20 cellular contexts compared by ENCODE assay signal in genomic region chr10:124287071-124287685, GRCh38.
A peak's percentile ranks its signal among the peaks of the same experiment; 100 is the strongest.
DNase-seq lines count a peak whose midpoint lies in the region; ATAC-seq, FAIRE-seq and TF ChIP-seq lines count a peak whose summit lies in the region.
"Had no signal": no experiment of that assay in that cellular context is flagged by ENCODE, and none has a peak within 500 bp of the region (broad histone marks: within the 10 kb centered on the region; RNA-seq: fewer than 3 reads in every experiment).

No MANE protein-coding gene starts in this region.

- TF ChIP-seq EP300 in GM12878 (IDR thresholded peaks at IDR 0.05; ENCODE audit: borderline replicate concordance in 1 of 2, control insufficient read depth in 1 of 2, low read depth in 2 of 2, low read length in 2 of 2), result no peak
- TF ChIP-seq EP300 in sigmoid colon (IDR thresholded peaks at IDR 0.05), result no peak

- in situ Hi-C loops in GM12878 (cut with MboI), result loop anchor here (10.0 kb wide), 1 partner anchor 892 kb away; no protein-coding TSS in a partner anchor

- no peak overlapping the region for H2AFZ ChIP-seq in GM12878 (ENCODE audit: control insufficient read depth, low read depth, low read length)

- H3K79me2 ChIP-seq in GM12878 (ENCODE audit: control insufficient read depth, insufficient read depth, low read length), result no peaks in the 10 kb centered on the region

- RAD21 ChIA-PET in GM12878 (lab: Charles Lee; ENCODE audit: unreplicated experiment), result interaction anchor here (2.5 kb wide), 2 partner anchors 65 to 94 kb away, joined by 7 to 18 read pairs; no protein-coding TSS in a partner anchor

- ATAC-seq in GM12878, result no peak
- ATAC-seq: K562 had no signal

- no TSS peak for BruUV-seq in GM12878 (replicated peaks; lab: Mats Ljungman, UMichigan)
- BruUV-seq in A673 (replicated peaks; lab: Mats Ljungman, UMichigan), result no TSS peak

- TF ChIP-seq CTCF in right atrium auricular region (IDR thresholded peaks at IDR 0.05), result no peak
- no peak for TF ChIP-seq CTCF in GM12878 (IDR thresholded peaks at IDR 0.05 in 2 of 3, conservative IDR thresholded peaks at IDR 0.05 in 1 of 3; ENCODE audit: control insufficient read depth in 2 of 3, extremely low read depth in 1 of 3, insufficient read depth in 1 of 3, low read depth in 3 of 3, low read length in 3 of 3)
- TF ChIP-seq CTCF in sigmoid colon (IDR thresholded peaks at IDR 0.05), result no peak
- no peak for TF ChIP-seq CTCF in A673 (conservative IDR thresholded peaks at IDR 0.05; ENCODE audit: low read depth, low read length)

- FAIRE-seq in GM12878 (lab: Jason Lieb, UNC), result no peak
- FAIRE-seq: A204.1, D721Med, K562 had no signal

- CTCF ChIA-PET in GM12878 (lab: Yijun Ruan, JAX) (interaction anchor here (0.6 to 1.0 kb wide), 3 partner anchors 50 to 174 kb away, joined by 3 to 5 read pairs (median 3); no protein-coding TSS in a partner anchor), A673 (lab: Charles Lee) (no interaction called here)

- H3K36me3 ChIP-seq in right atrium auricular region (no peaks in the 10 kb centered on the region), GM12878 (ENCODE audit: control insufficient read depth in 2 of 2, insufficient read depth in 2 of 2, low read length in 1 of 2) (no peaks in the 10 kb centered on the region), sigmoid colon (no peaks in the 10 kb centered on the region), A673 (ENCODE audit: insufficient read depth, low read length, poor library complexity, severe bottlenecking) (no peaks in the 10 kb centered on the region)

- intact Hi-C loops in cardiac septum (cut with DNase I), result no loop called here
- intact Hi-C loops in GM12878 (cut with micrococcal nuclease; ENCODE audit: unreplicated experiment), result loop anchor here (2.0 to 5.0 kb wide), 3 partner anchors 35 to 290 kb away; no protein-coding TSS in a partner anchor
- intact Hi-C loops in sigmoid colon (cut with DNase I), result no loop called here
- intact Hi-C loops in A673 (cut with micrococcal nuclease; ENCODE audit: unreplicated experiment), result no loop called here

- POLR2A ChIA-PET in GM12878 (lab: Charles Lee), result interaction anchor here (0.7 to 1.8 kb wide), 2 partner anchors 65 to 71 kb away, joined by 3 to 9 read pairs; no protein-coding TSS in a partner anchor
- POLR2A ChIA-PET in A673 (lab: Charles Lee; ENCODE audit: low non-redundant PET), result no interaction called here

- H3K9me3 ChIP-seq in right atrium auricular region, result no peaks in the 10 kb centered on the region
- no peaks in the 10 kb centered on the region; the same call in 2 of the 3 replicates for H3K9me3 ChIP-seq in GM12878 (replicated peaks; ENCODE audit: control insufficient read depth, insufficient read depth, low read length)
- no peaks in the 10 kb centered on the region for H3K9me3 ChIP-seq in sigmoid colon
- no peaks in the 10 kb centered on the region for H3K9me3 ChIP-seq in A673 (ENCODE audit: low read depth, low read length, poor library complexity, severe bottlenecking)

- no peak overlapping the region for H3K27ac ChIP-seq in right atrium auricular region
- peak overlapping the region; percentile 96 for H3K27ac ChIP-seq in GM12878 (ENCODE audit: control insufficient read depth, insufficient read depth)
- H3K27ac ChIP-seq in sigmoid colon, result no peak overlapping the region
- no peak overlapping the region for H3K27ac ChIP-seq in A673 (ENCODE audit: low read depth, low read length, poor library complexity, severe bottlenecking)

- DNase-seq in cardiac septum (ENCODE audit: low spot score), result peak; percentile 20
- DNase-seq in right atrium auricular region (ENCODE audit: low spot score), result no peak
- no peak for DNase-seq in GM12878 (ENCODE audit: low read depth, low spot score)
- DNase-seq in sigmoid colon, result peak; percentile 45
- no peak for DNase-seq in OCI-M1 (lab: John Stamatoyannopoulos, UW)
- DNase-seq in DMS114 treated with DMSO at 0.1 percent for 48 hours (lab: John Stamatoyannopoulos, UW; ENCODE audit: unreplicated experiment), result no peak
- DNase-seq in A673 (ENCODE audit: low spot score), result no peak
- DNase-seq: DMS79 treated with DMSO at 0.1 percent for 48 hours; H7; HFFc6; NCI-H1092 treated with DMSO at 0.1 percent for 48 hours; NCI-H146; NCI-H2081; NCI-H446 treated with DMSO at 0.1 percent for 48 hours; NCI-H69; NK-92 treated with Interleukin-12 subunit alpha and Interleukin-12 subunit beta, amount 100 ng/mL, for 24 hours; SIG-M5 had no signal

- H3K4me3 ChIP-seq in right atrium auricular region (no peak overlapping the region), GM12878 (no peak overlapping the region), sigmoid colon (no peak overlapping the region), A673 (ENCODE audit: low read depth, low read length, poor library complexity, severe bottlenecking) (no peak overlapping the region)
- H3K4me3 ChIP-seq: K562 had no signal

- H3K4me2 ChIP-seq in GM12878 (ENCODE audit: control insufficient read depth, insufficient read depth), result peak overlapping the region; percentile 91

- TF ChIP-seq POLR2A in GM12878 (IDR thresholded peaks at IDR 0.05; ENCODE audit: low read depth, low read length) (no peak), sigmoid colon (IDR thresholded peaks at IDR 0.05) (no peak)

- H3K9ac ChIP-seq in GM12878 (ENCODE audit: control insufficient read depth, insufficient read depth, low read length), result peak overlapping the region; percentile 69; the same call in 1 of the 2 replicates

- no peaks in the 10 kb centered on the region for H3K4me1 ChIP-seq in right atrium auricular region
- peaks cover 61% of the 10 kb centered on the region for H3K4me1 ChIP-seq in GM12878 (ENCODE audit: control insufficient read depth, insufficient read depth, low read length)
- peaks cover 0 to 11% (median 2%) of the 10 kb centered on the region in 4 donors for H3K4me1 ChIP-seq in sigmoid colon
- H3K4me1 ChIP-seq in A673 (ENCODE audit: insufficient read depth, low read length, poor library complexity, severe bottlenecking), result peaks cover 6% of the 10 kb centered on the region

- SMC1A ChIA-PET in GM12878 (lab: Charles Lee; ENCODE audit: uncharacterized antibody, unreplicated experiment), result interaction anchor here (0.9 to 4.2 kb wide), 5 partner anchors 35 to 293 kb away, joined by 3 to 23 read pairs (median 7); no protein-coding TSS in a partner anchor

- no peak for TF ChIP-seq RAD21 in GM12878 (IDR thresholded peaks at IDR 0.05; ENCODE audit: insufficient read depth, low read depth, low read length)

- 99% methylated on average over 10 of the region's 10 CpGs for whole genome bisulfite sequencing in GM12878 (ENCODE audit: insufficient coverage, insufficient replicate concordance, low lambda C conversion rate, missing lambda C conversion rate)
- 84 to 93% methylated on average over 10 of the region's 10 CpGs for WGBS in sigmoid colon, 2 donors

- H3K27me3 ChIP-seq in right atrium auricular region, result no peaks in the 10 kb centered on the region
- H3K27me3 ChIP-seq in GM12878 (replicated peaks in 1 of 2; ENCODE audit: control insufficient read depth in 2 of 2, insufficient read depth in 2 of 2, low read length in 1 of 2), result no peaks in the 10 kb centered on the region
- H3K27me3 ChIP-seq in sigmoid colon, result no peaks in the 10 kb centered on the region
- H3K27me3 ChIP-seq in A673 (replicated peaks; ENCODE audit: insufficient read depth, low read depth, low read length, poor library complexity), result no peaks in the 10 kb centered on the region

- H4K20me1 ChIP-seq in GM12878 (ENCODE audit: control insufficient read depth, insufficient read depth), result no peaks in the 10 kb centered on the region

TF ChIP-seq in GM12878, 131 proteins besides CTCF, POLR2A, EP300 and RAD21:
- no peak for TF ChIP-seq BRCA1 (IDR thresholded peaks at IDR 0.05; ENCODE audit: low read depth, low read length)
- TF ChIP-seq ESRRA (IDR thresholded peaks at IDR 0.05; ENCODE audit: low read length), result no peak
- no peak for TF ChIP-seq RELA (IDR thresholded peaks at IDR 0.05; ENCODE audit: borderline replicate concordance, partially characterized antibody)
- no peak for TF ChIP-seq POLR2AphosphoS5 (IDR thresholded peaks at IDR 0.05; ENCODE audit: low read length)

Comparison
In these comparisons a context has a peak if more than half of its experiments do, and no peak if none do; other contexts are left out.
1. DNase-seq: peak in cardiac septum (single experiment) and sigmoid colon (single experiment); none in right atrium auricular region (single experiment), GM12878 (single experiment), OCI-M1 (single experiment), DMS114 treated with DMSO at 0.1 percent for 48 hours (single experiment) and A673 (single experiment).